ENCODE assay signal across 28 cellular contexts in the genomic region with DNA sequence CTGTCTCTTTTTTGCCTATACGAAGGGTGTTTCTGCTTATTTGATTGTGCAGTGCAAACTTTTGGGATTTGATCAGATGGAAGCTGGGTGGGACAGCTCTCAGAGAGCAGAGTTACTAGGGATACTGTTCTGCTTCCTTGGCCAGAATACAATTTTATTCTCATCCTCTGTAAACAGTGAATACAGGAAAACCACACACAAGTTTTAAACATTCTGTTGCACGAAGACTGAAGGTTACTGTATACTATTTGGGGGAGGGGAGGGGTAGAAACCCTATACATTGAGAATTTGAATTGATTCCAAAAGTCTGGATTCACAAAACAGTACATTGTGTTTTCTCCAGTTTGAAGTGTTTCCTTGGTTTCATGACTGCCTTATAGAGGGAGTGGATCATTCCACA.
DNase-seq lines count a peak whose midpoint lies in the region; ATAC-seq, FAIRE-seq and TF ChIP-seq lines count a peak whose summit lies in the region.
"Had no signal": no experiment of that assay in that cellular context is flagged by ENCODE, and none has a peak within 500 bp of the region (broad histone marks: within the 10 kb centered on the region; RNA-seq: fewer than 3 reads in every experiment).

No MANE protein-coding gene starts in this region.

- H2AFZ ChIP-seq in hepatocyte = no peak overlapping the region

- no peaks in the 10 kb centered on the region; the same call in 1 of the 2 replicates for H3K9me3 ChIP-seq in SJSA1 (replicated peaks)
- no peaks in the 10 kb centered on the region for H3K9me3 ChIP-seq in hepatocyte (ENCODE audit: low read depth)
- H3K9me3 ChIP-seq in prostate gland = no peaks in the 10 kb centered on the region
- H3K9me3 ChIP-seq: Peyer's patch, spleen, upper lobe of right lung had no signal

- H3K36me3 ChIP-seq in SJSA1 (no peaks in the 10 kb centered on the region), hepatocyte (replicated peaks; ENCODE audit: insufficient read depth, low read depth) (no peaks in the 10 kb centered on the region), prostate gland (no peaks in the 10 kb centered on the region)
- H3K36me3 ChIP-seq: Peyer's patch, spleen, upper lobe of right lung had no signal

- CTCF ChIA-PET in GM10248 (lab: Yijun Ruan, JAX) = interaction anchor here (1.4 kb wide), 1 partner anchor 8 kb away, joined by 4 read pairs; no protein-coding TSS in a partner anchor

- FAIRE-seq in GM19239 (lab: Jason Lieb, UNC) = peak; percentile 28
- FAIRE-seq: frontal cortex, G401.6, HepG2 had no signal

- H3K9me2 ChIP-seq in hepatocyte (replicated peaks; ENCODE audit: insufficient read depth) = no peaks in the 10 kb centered on the region

- no peak for TF ChIP-seq POLR2A in prostate gland (IDR thresholded peaks at IDR 0.05)

- H3K4me1 ChIP-seq in SJSA1 (replicated peaks) (peaks cover 60% of the 10 kb centered on the region), hepatocyte (ENCODE audit: insufficient read depth) (peaks cover 33% of the 10 kb centered on the region), prostate gland (replicated peaks) (no peaks in the 10 kb centered on the region)

- H4K20me1 ChIP-seq in hepatocyte (ENCODE audit: insufficient read depth, poor library complexity, severe bottlenecking) = no peaks in the 10 kb centered on the region

- H3K79me2 ChIP-seq in hepatocyte = peaks cover 69% of the 10 kb centered on the region

- TF ChIP-seq CTCF in hepatocyte (IDR thresholded peaks at IDR 0.05; ENCODE audit: poor library complexity) (no peak), prostate gland (IDR thresholded peaks at IDR 0.05) (no peak), GM10248 (IDR thresholded peaks at IDR 0.05; ENCODE audit: control extremely low read depth, extremely low read depth, low read depth, missing control alignments) (no peak)

- 54% methylated on average over 2 of the region's 2 CpGs for WGBS in hepatocyte (ENCODE audit: low lambda C conversion rate, missing lambda C conversion rate)
- 30% methylated on average over 2 of the region's 2 CpGs for WGBS in prostate gland

- peak overlapping the region; percentile 5 for H3K4me2 ChIP-seq in hepatocyte

- POLR2A ChIA-PET in GM10248 (lab: Yijun Ruan, JAX) = no interaction called here

- ATAC-seq in HG03139 (IDR thresholded peaks at IDR 0.05; ENCODE audit: unreplicated experiment) = no peak
- ATAC-seq: HCT116; HepG2; left cardiac atrium; naive thymus-derived CD8-positive, alpha-beta T cell; upper lobe of right lung had no signal

- H3K27ac ChIP-seq in SJSA1 (peak overlapping the region; percentile 45), hepatocyte (peak overlapping the region; percentile 60), prostate gland (no peak overlapping the region)
- H3K27ac ChIP-seq: HL-60, Peyer's patch, spleen, upper lobe of right lung had no signal

- H3K4me3 ChIP-seq in SJSA1 (no peak overlapping the region), hepatocyte (no peak overlapping the region), skeletal muscle cell (ENCODE audit: low read depth, low read length) (no peak overlapping the region), prostate gland (no peak overlapping the region)
- H3K4me3 ChIP-seq: Peyer's patch, spleen, upper lobe of right lung had no signal

- intact Hi-C loops in prostate gland (cut with DNase I) = loop anchor here (10.0 kb wide), 1 partner anchor 84 kb away; no protein-coding TSS in a partner anchor

- H3K27me3 ChIP-seq in SJSA1 (replicated peaks) (no peaks in the 10 kb centered on the region), hepatocyte (no peaks in the 10 kb centered on the region), prostate gland (replicated peaks; ENCODE audit: insufficient read depth) (no peaks in the 10 kb centered on the region)
- H3K27me3 ChIP-seq: Peyer's patch, spleen, upper lobe of right lung had no signal

- DNase-seq in GM19239 (ENCODE audit: insufficient read length, low spot score) (no peak), SJSA1 (ENCODE audit: low read depth in 1 of 2, low spot score in 2 of 2) (peak in 1 of 2 experiments; percentile 56), hepatocyte (ENCODE audit: low spot score) (peak; percentile 32), skeletal muscle cell (ENCODE audit: low read depth) (peak; percentile 43), prostate gland (ENCODE audit: low spot score) (no peak), HK-2 (ENCODE audit: unreplicated experiment) (no peak), GM10248 (ENCODE audit: extremely low spot score) (no peak)
- DNase-seq: activated CD4-positive, alpha-beta memory T cell treated with anti-CD3 and anti-CD28 coated beads for 36 hours; activated CD8-positive, alpha-beta memory T cell treated with anti-CD3 and anti-CD28 coated beads, Interleukin-2, amount 50 U/mL, for 4 hours; activated naive CD4-positive, alpha-beta T cell treated with anti-CD3 and anti-CD28 coated beads, Interleukin-2, amount 50 U/mL, for 16 hours; cortex of kidney; left cardiac atrium; naive thymus-derived CD8-positive, alpha-beta T cell; NCI-H1092; NCI-H1930; NCI-H226; NCI-H69; Peyer's patch; retina; spleen; substantia nigra; upper lobe of right lung had no signal

Comparison
In these comparisons a context has a peak if more than half of its experiments do, and no peak if none do; other contexts are left out.
1. DNase-seq: peak in hepatocyte (single experiment) and skeletal muscle cell (single experiment); none in GM19239 (single experiment), prostate gland (single experiment), HK-2 (single experiment) and GM10248 (single experiment).
2. H3K27ac ChIP-seq: peak in SJSA1 (single experiment) and hepatocyte (single experiment); none in prostate gland (0 of 2).